15 cellular contexts compared by ENCODE assay signal in the genomic region with DNA sequence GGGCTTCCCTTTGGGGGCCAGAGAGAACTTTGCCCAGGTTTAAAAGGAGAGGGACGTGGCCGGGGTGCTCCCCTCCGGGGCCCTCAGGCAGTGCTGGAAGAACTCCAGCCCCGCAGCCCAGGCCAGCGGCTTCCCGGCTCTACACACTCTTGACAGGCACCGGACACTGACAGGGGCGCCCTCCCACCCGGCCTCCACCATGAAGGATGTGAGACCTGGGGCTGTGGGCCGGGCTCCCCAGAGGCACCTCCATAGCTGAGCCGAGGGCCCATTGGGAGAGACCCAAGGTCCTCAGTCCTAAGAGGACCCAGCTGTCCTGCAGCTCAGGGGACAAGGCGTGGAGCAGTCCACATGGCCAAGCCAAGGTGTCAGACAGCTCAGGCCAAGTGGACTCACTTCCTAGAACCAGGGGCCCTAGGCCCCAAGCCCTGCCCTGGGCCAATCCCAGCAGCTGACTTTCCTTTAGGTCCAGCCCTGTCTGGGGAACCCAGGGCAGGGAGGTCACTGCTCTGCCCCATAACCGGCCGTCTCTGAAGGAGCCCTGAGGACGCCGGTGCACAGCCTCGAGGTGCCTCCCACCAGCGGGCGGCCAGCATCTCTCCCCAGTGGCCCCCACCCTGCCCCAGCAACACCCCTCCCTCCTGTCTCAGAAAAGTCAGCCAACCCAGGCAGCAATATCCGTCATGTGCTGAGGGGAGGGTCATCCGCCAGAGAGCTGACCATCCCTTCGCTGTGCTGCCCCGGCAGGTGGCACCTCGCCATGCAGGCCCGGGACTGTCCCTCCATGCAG. TPM values are rescaled to one million over a fixed set of nuclear protein-coding genes. Genes with fewer than 3 reads are reported as not detected.
DNase-seq lines count a peak whose midpoint lies in the region; ATAC-seq and TF ChIP-seq lines count a peak whose summit lies in the region.
"Had no signal": no experiment of that assay in that cellular context is flagged by ENCODE, and none has a peak within 500 bp of the region (broad histone marks: within the 10 kb centered on the region; RNA-seq: fewer than 3 reads in every experiment).

No MANE protein-coding gene starts in this region.

- no peaks in the 10 kb centered on the region for H3K9me3 ChIP-seq in psoas muscle
- no peaks in the 10 kb centered on the region for H3K9me3 ChIP-seq in vagina
- H3K9me3 ChIP-seq: Caco-2 had no signal

- H3K4me3 ChIP-seq in psoas muscle (no peak overlapping the region), vagina (no peak overlapping the region)

- peak in 2 of 4 donors; percentile 13 to 15 for ATAC-seq in psoas muscle
- no peak for ATAC-seq in GM18505 (IDR thresholded peaks at IDR 0.05; ENCODE audit: unreplicated experiment)
- no peak for ATAC-seq in activated CD8-positive, alpha-beta T cell treated with anti-CD3 and anti-CD28 coated beads, Interleukin-2, amount 10 ng/mL, durations not matched to agents 7 days and 5 days

- POLR2A ChIA-PET in activated CD8-positive, alpha-beta T cell treated with anti-CD3 and anti-CD28 coated beads, Interleukin-2, amount 10 ng/mL, durations not matched to agents 7 days and 5 days (lab: Charles Lee) = no interaction called here

- peaks cover 11% of the 10 kb centered on the region for H3K4me1 Mint-ChIP-seq in glutamatergic neuron (ENCODE audit: low read depth, unreplicated experiment)
- H3K4me1 Mint-ChIP-seq in activated CD8-positive, alpha-beta T cell treated with anti-CD3 and anti-CD28 coated beads, Interleukin-2, amount 10 ng/mL, durations not matched to agents 7 days and 5 days (ENCODE audit: low read depth) = no peaks in the 10 kb centered on the region

- TF ChIP-seq CTCF in glutamatergic neuron (IDR thresholded peaks at IDR 0.05; ENCODE audit: partially characterized antibody, unreplicated experiment) (no peak), psoas muscle (IDR thresholded peaks at IDR 0.05) (no peak), vagina (IDR thresholded peaks at IDR 0.05) (no peak)

- no peak overlapping the region for H3K27ac Mint-ChIP-seq in glutamatergic neuron (ENCODE audit: unreplicated experiment)
- H3K27ac Mint-ChIP-seq in activated CD8-positive, alpha-beta T cell treated with anti-CD3 and anti-CD28 coated beads, Interleukin-2, amount 10 ng/mL, durations not matched to agents 7 days and 5 days = no peak overlapping the region

- H3K27me3 ChIP-seq in psoas muscle (ENCODE audit: insufficient read depth in 3 of 3, low read length in 2 of 3) = no peaks in the 10 kb centered on the region
- H3K27me3 ChIP-seq in vagina = no peaks in the 10 kb centered on the region

- peaks cover 13% of the 10 kb centered on the region for H3K27me3 Mint-ChIP-seq in glutamatergic neuron (ENCODE audit: unreplicated experiment)
- H3K27me3 Mint-ChIP-seq in activated CD8-positive, alpha-beta T cell treated with anti-CD3 and anti-CD28 coated beads, Interleukin-2, amount 10 ng/mL, durations not matched to agents 7 days and 5 days (ENCODE audit: low read depth) = no peaks in the 10 kb centered on the region

- no peak overlapping the region for H3K4me3 Mint-ChIP-seq in glutamatergic neuron (ENCODE audit: unreplicated experiment)
- no peak overlapping the region for H3K4me3 Mint-ChIP-seq in activated CD8-positive, alpha-beta T cell treated with anti-CD3 and anti-CD28 coated beads, Interleukin-2, amount 10 ng/mL, durations not matched to agents 7 days and 5 days

- TF ChIP-seq POLR2A in vagina (IDR thresholded peaks at IDR 0.05) (no peak), GM18505 (IDR thresholded peaks at IDR 0.05; ENCODE audit: borderline replicate concordance, extremely low read depth, insufficient read depth, insufficient read length) (no peak)

- H3K27ac ChIP-seq in psoas muscle (peak overlapping the region; percentile 75), vagina (peak overlapping the region; percentile 17)

- H3K4me1 ChIP-seq in psoas muscle = peaks cover 60% of the 10 kb centered on the region
- peaks cover 4% of the 10 kb centered on the region for H3K4me1 ChIP-seq in vagina

- intact Hi-C loops in psoas muscle (cut with DNase I) = no loop called here
- intact Hi-C loops in vagina (cut with DNase I) = no loop called here

- no peaks in the 10 kb centered on the region for H3K36me3 Mint-ChIP-seq in glutamatergic neuron (ENCODE audit: unreplicated experiment)
- peaks cover 5% of the 10 kb centered on the region for H3K36me3 Mint-ChIP-seq in activated CD8-positive, alpha-beta T cell treated with anti-CD3 and anti-CD28 coated beads, Interleukin-2, amount 10 ng/mL, durations not matched to agents 7 days and 5 days (ENCODE audit: low read depth)

- DNase-seq in stimulated activated CD4-positive, alpha-beta T cell treated with anti-CD3 and anti-CD28 coated beads, Interleukin-4, amount 100 ng/mL, for 1 hour = peak; percentile 1
- DNase-seq in stimulated activated CD4-positive, alpha-beta T cell treated with anti-CD3 and anti-CD28 coated beads, Interleukin-1b, Interleukin-23, amount 100 ng/mL, for 48 hours = no peak
- DNase-seq in glutamatergic neuron (peak; percentile 15), psoas muscle (peak; percentile 43 to 73), vagina (ENCODE audit: extremely low spot score in 2 of 2) (no peak)
- no peak for DNase-seq in activated CD4-positive, CD25-positive, alpha-beta regulatory T cell (lab: John Stamatoyannopoulos, UW)
- no peak for DNase-seq in activated CD8-positive, alpha-beta T cell treated with anti-CD3 and anti-CD28 coated beads, Interleukin-2, amount 10 ng/mL, durations not matched to agents 7 days and 5 days
- DNase-seq: Caco-2, DMS153, IMR-90, Karpas-422, NCI-H1930, NCI-H69, SHP77 treated with DMSO at 0.1 percent for 48 hours had no signal

- 51 to 84% (median 62%) methylated on average over 20 to 25 of the region's 25 CpGs for WGBS in psoas muscle, 3 donors

- H3K9me3 Mint-ChIP-seq in glutamatergic neuron (ENCODE audit: unreplicated experiment) = peaks cover 3% of the 10 kb centered on the region
- H3K9me3 Mint-ChIP-seq in activated CD8-positive, alpha-beta T cell treated with anti-CD3 and anti-CD28 coated beads, Interleukin-2, amount 10 ng/mL, durations not matched to agents 7 days and 5 days (ENCODE audit: insufficient read depth) = no peaks in the 10 kb centered on the region

- peaks cover 3 to 47% of the 10 kb centered on the region in 2 donors for H3K36me3 ChIP-seq in psoas muscle (ENCODE audit: insufficient read depth in 1 of 2, low read depth in 1 of 2)
- no peaks in the 10 kb centered on the region for H3K36me3 ChIP-seq in vagina

- CTCF ChIA-PET in activated CD8-positive, alpha-beta T cell treated with anti-CD3 and anti-CD28 coated beads, Interleukin-2, amount 10 ng/mL, durations not matched to agents 7 days and 5 days (lab: Charles Lee) = no interaction called here

RNA-seq across cellular contexts. Expression of gene BIN1, which starts 51.8 kb away (rescaled TPM):
- total RNA-seq in glutamatergic neuron (ENCODE audit: unreplicated experiment) (176 TPM), psoas muscle (1,000 to 10,000 TPM; 1,036 to 1,643 (median 1,260) TPM), vagina (60.9 TPM)
- polyA plus RNA-seq in psoas muscle = 1,000 to 10,000 TPM in 2 of 3 donors, 100 to 1,000 TPM in 1; 615 to 1,667 (median 1,547) TPM
- total RNA-seq in activated CD8-positive, alpha-beta T cell treated with anti-CD3 and anti-CD28 coated beads, Interleukin-2, amount 10 ng/mL, durations not matched to agents 7 days and 5 days = 100 to 1,000 TPM; 125 to 127 TPM

Comparison
In these comparisons a context has a peak if more than half of its experiments do, and no peak if none do; other contexts are left out.
1. DNase-seq: peak in stimulated activated CD4-positive, alpha-beta T cell treated with anti-CD3 and anti-CD28 coated beads, Interleukin-4, amount 100 ng/mL, for 1 hour (single experiment), glutamatergic neuron (single experiment) and psoas muscle (2 of 2); none in stimulated activated CD4-positive, alpha-beta T cell treated with anti-CD3 and anti-CD28 coated beads, Interleukin-1b, Interleukin-23, amount 100 ng/mL, for 48 hours (single experiment), vagina (0 of 2), activated CD4-positive, CD25-positive, alpha-beta regulatory T cell (0 of 4) and activated CD8-positive, alpha-beta T cell treated with anti-CD3 and anti-CD28 coated beads, Interleukin-2, amount 10 ng/mL, durations not matched to agents 7 days and 5 days (single experiment).